In the genomic region with DNA sequence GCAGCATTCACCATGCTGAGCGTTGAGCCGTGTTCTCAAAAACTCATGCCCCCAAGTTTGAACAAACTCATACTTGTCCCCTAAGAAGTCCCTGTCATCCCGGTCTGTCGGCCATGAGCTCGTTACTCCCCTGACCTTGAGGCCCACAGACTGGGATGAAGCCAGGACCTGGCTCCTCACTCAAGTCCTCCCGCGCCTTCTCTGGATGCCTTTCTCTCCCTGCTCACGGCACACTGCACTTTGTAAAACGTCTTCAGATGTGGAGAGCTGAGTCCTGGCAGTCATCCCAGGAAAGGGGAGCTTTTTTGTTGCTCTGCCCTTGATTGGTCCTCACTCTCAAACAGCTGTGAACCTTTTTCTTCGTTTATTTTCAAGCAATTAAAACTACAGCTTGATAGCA, we compare ENCODE assay signal across 9 cellular contexts.
A peak's percentile ranks its signal among the peaks of the same experiment; 100 is the strongest.
DNase-seq lines count a peak whose midpoint lies in the region; ATAC-seq and TF ChIP-seq lines count a peak whose summit lies in the region.
"Had no signal": no experiment of that assay in that cellular context is flagged by ENCODE, and none has a peak within 500 bp of the region (broad histone marks: within the 10 kb centered on the region; RNA-seq: fewer than 3 reads in every experiment).

No MANE protein-coding gene starts in this region.

- H3K4me1 ChIP-seq in neuronal stem cell (ENCODE audit: control insufficient read depth in 2 of 2, insufficient read depth in 1 of 2, low read depth in 1 of 2, low read length in 2 of 2) = no peaks in the 10 kb centered on the region

- H2AFZ ChIP-seq in neuronal stem cell (ENCODE audit: low read length) = no peak overlapping the region

- H2BK120ac ChIP-seq in neuronal stem cell (ENCODE audit: low read depth, low read length) = no peak overlapping the region

- no peak overlapping the region for H3K23ac ChIP-seq in neuronal stem cell (ENCODE audit: low read depth, low read length, poor library complexity)

- no CpG with 5 or more reads among the region's 10 CpGs for WGBS in neuronal stem cell (ENCODE audit: extremely low coverage in 2 of 2, insufficient read length in 2 of 2, insufficient replicate concordance in 1 of 2), 2 donors

- no peak overlapping the region for H4K91ac ChIP-seq in neuronal stem cell (ENCODE audit: low read depth, low read length, poor library complexity)

- DNase-seq in AG08395 (ENCODE audit: low spot score) = peak; percentile 75
- DNase-seq in NCI-H2107 (lab: John Stamatoyannopoulos, UW) = peak; percentile 16
- peak; percentile 84 for DNase-seq in fibroblast of pulmonary artery (ENCODE audit: low read depth)
- no peak for DNase-seq in neuronal stem cell (ENCODE audit: low spot score)
- DNase-seq in MG63 = no peak
- DNase-seq in H4 (ENCODE audit: low spot score) = no peak
- no peak for DNase-seq in effector CD8-positive, alpha-beta T cell (lab: John Stamatoyannopoulos, UW)
- DNase-seq: NCI-H1417 treated with DMSO at 0.1 percent for 48 hours had no signal

- no peaks in the 10 kb centered on the region for H3K79me1 ChIP-seq in neuronal stem cell (ENCODE audit: low read depth, low read length)

- H3K9me3 ChIP-seq in neuronal stem cell (replicated peaks in 1 of 2; ENCODE audit: control insufficient read depth in 2 of 2, insufficient read depth in 1 of 2, low read depth in 1 of 2, low read length in 2 of 2) (no peaks in the 10 kb centered on the region), MG63 (no peaks in the 10 kb centered on the region)

- TF ChIP-seq CTCF in fibroblast of pulmonary artery (IDR thresholded peaks at IDR 0.05; ENCODE audit: low read length, missing control alignments) = no peak

- no peak overlapping the region for H2BK15ac ChIP-seq in neuronal stem cell (ENCODE audit: low read length)

- no peak overlapping the region for H3K4me2 ChIP-seq in neuronal stem cell (ENCODE audit: insufficient read depth, low read length, poor library complexity, severe bottlenecking)

- no peak for ATAC-seq in GM18498 (IDR thresholded peaks at IDR 0.05; ENCODE audit: unreplicated experiment)

- H4K8ac ChIP-seq in neuronal stem cell (ENCODE audit: low read depth, low read length) = no peak overlapping the region

- H3K27ac ChIP-seq in neuronal stem cell (replicated peaks; ENCODE audit: low read length) = no peak overlapping the region

- H3K4me3 ChIP-seq in fibroblast of pulmonary artery (replicated peaks; ENCODE audit: low read depth, low read length) = no peak overlapping the region
- H3K4me3 ChIP-seq in neuronal stem cell (ENCODE audit: low read length in 2 of 2) = no peak overlapping the region
- H3K4me3 ChIP-seq in MG63 = no peak overlapping the region

- H3K27me3 ChIP-seq in neuronal stem cell (ENCODE audit: control insufficient read depth in 3 of 3, insufficient read depth in 3 of 3, low read depth in 1 of 3, low read length in 3 of 3) (peaks cover 0 to 5% (median 0%) of the 10 kb centered on the region in 3 experiments), MG63 (no peaks in the 10 kb centered on the region)

- no peak overlapping the region for H2BK12ac ChIP-seq in neuronal stem cell (ENCODE audit: low read length)

- H2AK5ac ChIP-seq in neuronal stem cell (ENCODE audit: low read depth, low read length) = no peak overlapping the region

- H3K4ac ChIP-seq in neuronal stem cell (ENCODE audit: low read length) = no peak overlapping the region

- H3K36me3 ChIP-seq in neuronal stem cell (replicated peaks in 1 of 2; ENCODE audit: control insufficient read depth in 2 of 2, insufficient read depth in 2 of 2, low read length in 2 of 2) (no peaks in the 10 kb centered on the region), MG63 (no peaks in the 10 kb centered on the region)

- H3K9ac ChIP-seq in neuronal stem cell (ENCODE audit: low read depth, low read length, poor library complexity) = no peak overlapping the region

- no peak overlapping the region for H3K14ac ChIP-seq in neuronal stem cell (ENCODE audit: low read length)

- H2BK5ac ChIP-seq in neuronal stem cell (ENCODE audit: low read length) = no peak overlapping the region

- peak overlapping the region; percentile 67 for H3K18ac ChIP-seq in neuronal stem cell (ENCODE audit: low read length)

Comparison
In these comparisons a context has a peak if more than half of its experiments do, and no peak if none do; other contexts are left out.
1. DNase-seq: peak in AG08395 (single experiment), NCI-H2107 (single experiment) and fibroblast of pulmonary artery (single experiment); none in neuronal stem cell (single experiment), MG63 (single experiment), H4 (single experiment) and effector CD8-positive, alpha-beta T cell (single experiment).